In genomic region chr2:145010635-145011034, GRCh38 we compare ENCODE assay signal across 20 cellular contexts.
"Had no signal": no experiment of that assay in that cellular context is flagged by ENCODE, and none has a peak within 500 bp of the region (broad histone marks: within the 10 kb centered on the region; RNA-seq: fewer than 3 reads in every experiment).

No MANE protein-coding gene starts in this region.

- H3K4me1 ChIP-seq: prostate gland had no signal

- ATAC-seq: effector memory CD8-positive, alpha-beta T cell; naive thymus-derived CD4-positive, alpha-beta T cell; stimulated activated effector memory CD8-positive, alpha-beta T cell treated with anti-CD3 and anti-CD28 coated beads, Interleukin-12 subunit alpha, Interleukin-12 subunit beta, amount 100 ng/mL, for 72 hours; stimulated activated naive CD8-positive, alpha-beta T cell treated with anti-CD3 and anti-CD28 coated beads, Interleukin-15, Interleukin-2, amounts not matched to agents 100 U/mL and 50 U/mL, for 24 hours had no signal

- H3K36me3 ChIP-seq: prostate gland, right atrium auricular region, sigmoid colon, thoracic aorta, tibial nerve, upper lobe of left lung had no signal

- H3K27me3 ChIP-seq: right atrium auricular region, tibial nerve, upper lobe of left lung had no signal

- H3K9me3 ChIP-seq: prostate gland, right atrium auricular region, sigmoid colon, thoracic aorta, tibial nerve, upper lobe of left lung had no signal

- H3K27ac ChIP-seq: coronary artery, prostate gland, right atrium auricular region, sigmoid colon, thoracic aorta, tibial nerve, upper lobe of left lung had no signal

- H3K4me3 ChIP-seq: coronary artery, prostate gland, right atrium auricular region, sigmoid colon, thoracic aorta, tibial nerve, upper lobe of left lung had no signal

- DNase-seq: dermis blood vessel endothelial cell; effector memory CD8-positive, alpha-beta T cell; erythroblast; mesendoderm; midbrain; naive thymus-derived CD4-positive, alpha-beta T cell; nephron progenitor cell; nucleus accumbens; sigmoid colon; stimulated activated CD4-positive, alpha-beta T cell treated with anti-CD3 and anti-CD28 coated beads, Interleukin-2, amount 100 ng/mL, for 24 hours; stimulated activated CD4-positive, alpha-beta T cell treated with anti-CD3 and anti-CD28 coated beads, Interleukin-4, amount 100 ng/mL, for 24 hours; stimulated activated naive CD8-positive, alpha-beta T cell treated with anti-CD3 and anti-CD28 coated beads, Interleukin-15, Interleukin-2, amounts not matched to agents 100 U/mL and 50 U/mL, for 24 hours; substantia nigra; upper lobe of left lung had no signal
